ENCODE assay signal across 8 cellular contexts in the genomic region with DNA sequence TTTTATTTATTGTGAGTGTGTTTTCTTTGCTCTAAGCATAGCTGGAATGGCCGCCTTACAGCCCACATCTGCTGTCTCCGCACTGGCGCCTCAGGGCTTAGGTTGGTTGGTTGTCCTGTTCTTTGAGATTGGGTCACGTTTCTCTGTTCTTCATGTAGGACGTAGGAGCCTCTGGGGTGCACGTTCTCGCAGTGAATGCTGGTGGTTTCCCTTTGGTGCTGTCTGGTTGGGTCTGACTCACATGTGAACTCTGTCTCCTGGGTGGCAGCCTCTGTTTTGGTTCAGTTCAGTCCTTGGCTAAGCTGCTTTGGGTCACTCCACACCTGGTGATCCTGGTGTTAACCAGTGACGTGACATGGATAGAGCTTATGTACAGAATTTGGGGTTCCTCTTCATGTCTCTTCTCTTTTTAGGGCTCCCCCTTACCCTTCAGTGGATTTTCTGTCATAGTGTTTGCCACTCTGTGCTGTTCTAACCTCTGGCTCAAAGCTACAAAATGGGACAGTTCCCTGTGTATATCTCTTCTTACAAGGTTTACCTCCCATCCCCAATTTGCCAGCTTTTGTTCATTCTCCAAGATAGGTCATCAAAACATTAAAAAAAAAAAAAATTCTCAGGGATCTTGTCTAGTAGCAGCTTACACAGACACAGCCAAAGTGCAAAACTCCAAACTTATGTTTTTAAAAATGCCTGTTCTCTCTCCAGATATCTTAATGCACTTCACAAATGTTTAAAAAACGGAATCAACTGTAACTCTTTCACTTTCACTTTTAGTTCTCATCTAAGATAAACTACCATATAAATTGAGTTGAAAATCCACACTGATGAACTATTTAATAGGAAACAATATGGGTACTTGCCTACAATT. TPM values are rescaled to one million over a fixed set of nuclear protein-coding genes. Genes with fewer than 3 reads are reported as not detected.
DNase-seq lines count a peak whose midpoint lies in the region; ATAC-seq and TF ChIP-seq lines count a peak whose summit lies in the region.

No MANE protein-coding gene starts in this region.

- H3K4me1 Mint-ChIP-seq in glutamatergic neuron (ENCODE audit: low read depth, unreplicated experiment) (no peaks in the 10 kb centered on the region), neural progenitor cell (no peaks in the 10 kb centered on the region)

- no peak for TF ChIP-seq POLR2A in sigmoid colon (IDR thresholded peaks at IDR 0.05)

- H3K4me2 ChIP-seq in neural progenitor cell, result no peak overlapping the region

- no peaks in the 10 kb centered on the region for H3K79me2 ChIP-seq in neural progenitor cell (ENCODE audit: low read depth)

- TF ChIP-seq EP300 in sigmoid colon (IDR thresholded peaks at IDR 0.05), result no peak

- intact Hi-C loops in sigmoid colon (cut with DNase I), result no loop called here

- H3K4me3 Mint-ChIP-seq in glutamatergic neuron (ENCODE audit: unreplicated experiment), result no peak overlapping the region
- no peak overlapping the region for H3K4me3 Mint-ChIP-seq in neural progenitor cell

- no peaks in the 10 kb centered on the region for H3K36me3 ChIP-seq in effector memory CD4-positive, alpha-beta T cell (ENCODE audit: control insufficient read depth, insufficient read depth, low read length)
- no peaks in the 10 kb centered on the region for H3K36me3 ChIP-seq in sigmoid colon
- H3K36me3 ChIP-seq in neural progenitor cell, result no peaks in the 10 kb centered on the region

- no peaks in the 10 kb centered on the region for H3K27me3 ChIP-seq in effector memory CD4-positive, alpha-beta T cell (replicated peaks; ENCODE audit: control insufficient read depth, insufficient read depth, low read length, poor library complexity, severe bottlenecking)
- H3K27me3 ChIP-seq in sigmoid colon, result no peaks in the 10 kb centered on the region
- no peaks in the 10 kb centered on the region for H3K27me3 ChIP-seq in neural progenitor cell

- no peaks in the 10 kb centered on the region for H3K36me3 Mint-ChIP-seq in glutamatergic neuron (ENCODE audit: unreplicated experiment)
- H3K36me3 Mint-ChIP-seq in neural progenitor cell, result no peaks in the 10 kb centered on the region

- no peaks in the 10 kb centered on the region for H3F3A ChIP-seq in neural progenitor cell (ENCODE audit: low read depth)

- no peaks in the 10 kb centered on the region for H4K20me1 ChIP-seq in neural progenitor cell (ENCODE audit: low read depth)

- no peak overlapping the region for H2AFZ ChIP-seq in neural progenitor cell (replicated peaks)

- H3K9me3 Mint-ChIP-seq in glutamatergic neuron (ENCODE audit: unreplicated experiment), result peaks cover 5% of the 10 kb centered on the region
- H3K9me3 Mint-ChIP-seq in neural progenitor cell, result peaks cover 3% of the 10 kb centered on the region

- H3K27ac Mint-ChIP-seq in glutamatergic neuron (ENCODE audit: unreplicated experiment), result no peak overlapping the region
- no peak overlapping the region for H3K27ac Mint-ChIP-seq in neural progenitor cell

- H3K9ac ChIP-seq in neural progenitor cell, result no peak overlapping the region

- 52 to 74% methylated on average over 9 of the region's 9 CpGs for WGBS in sigmoid colon, 2 donors

- TF ChIP-seq CTCF in sigmoid colon (IDR thresholded peaks at IDR 0.05) (no peak), glutamatergic neuron (IDR thresholded peaks at IDR 0.05; ENCODE audit: partially characterized antibody, unreplicated experiment) (no peak), neural progenitor cell (IDR thresholded peaks at IDR 0.05) (no peak)

- peak; percentile 59 for DNase-seq in activated CD4-positive, alpha-beta T cell treated with anti-CD3 and anti-CD28 coated beads for 1 hour
- DNase-seq in effector memory CD4-positive, alpha-beta T cell, result peak; percentile 52 to 65 (median 63)
- DNase-seq in sigmoid colon (peak; percentile 60), glutamatergic neuron (no peak), neural progenitor cell (ENCODE audit: low spot score) (no peak), Ammon's horn (ENCODE audit: low spot score) (no peak)

- H3K27me3 Mint-ChIP-seq in glutamatergic neuron (ENCODE audit: unreplicated experiment) (peaks cover 5% of the 10 kb centered on the region), neural progenitor cell (ENCODE audit: insufficient read depth, low read depth) (peaks cover 5% of the 10 kb centered on the region)

- peak; percentile 97 for ATAC-seq in GM19035 (IDR thresholded peaks at IDR 0.05; ENCODE audit: unreplicated experiment)
- ATAC-seq in HG03159 (IDR thresholded peaks at IDR 0.05; ENCODE audit: unreplicated experiment), result peak; percentile 94

- peak overlapping the region; percentile 18 for H3K4me3 ChIP-seq in effector memory CD4-positive, alpha-beta T cell (ENCODE audit: insufficient read depth, low read depth, low read length, poor library complexity, severe bottlenecking)
- H3K4me3 ChIP-seq in sigmoid colon (peak overlapping the region in 3 of 4 donors; percentile 8 to 30 (median 21)), neural progenitor cell (no peak overlapping the region)

- H3K4me1 ChIP-seq in effector memory CD4-positive, alpha-beta T cell (ENCODE audit: control insufficient read depth, insufficient read depth, low read length, poor library complexity, severe bottlenecking), result peaks cover 5% of the 10 kb centered on the region
- H3K4me1 ChIP-seq in sigmoid colon, result peaks cover 0 to 6% (median under 1%) of the 10 kb centered on the region in 4 donors
- no peaks in the 10 kb centered on the region for H3K4me1 ChIP-seq in neural progenitor cell

- H3K27ac ChIP-seq in effector memory CD4-positive, alpha-beta T cell (ENCODE audit: insufficient read depth, low read length, poor library complexity, severe bottlenecking), result peak overlapping the region; percentile 66
- H3K27ac ChIP-seq in sigmoid colon, result peak overlapping the region in 2 of 4 donors; percentile 6 to 7
- H3K27ac ChIP-seq in neural progenitor cell, result no peak overlapping the region

- no peaks in the 10 kb centered on the region for H3K9me3 ChIP-seq in effector memory CD4-positive, alpha-beta T cell (ENCODE audit: control insufficient read depth, low read length)
- no peaks in the 10 kb centered on the region for H3K9me3 ChIP-seq in sigmoid colon
- H3K9me3 ChIP-seq in neural progenitor cell (ENCODE audit: low read depth), result no peaks in the 10 kb centered on the region

RNA-seq across cellular contexts. Expression of a gene that starts 12.8 kb away (rescaled TPM):
- total RNA-seq in sigmoid colon (10 to 100 TPM; 20.6 to 24.3 (median 22.3) TPM), glutamatergic neuron (ENCODE audit: unreplicated experiment) (113 TPM), neural progenitor cell (ENCODE audit: low replicate concordance) (76.5 and 108 TPM in 2 replicates)
- polyA plus RNA-seq in sigmoid colon, result 10 to 100 TPM in 1 of 3 donors, 1 to 10 TPM in 2; 4.2 to 35.1 (median 7.8) TPM

Comparison
In these comparisons a context has a peak if more than half of its experiments do, and no peak if none do; other contexts are left out.
1. DNase-seq: peak in activated CD4-positive, alpha-beta T cell treated with anti-CD3 and anti-CD28 coated beads for 1 hour (single experiment), effector memory CD4-positive, alpha-beta T cell (3 of 3) and sigmoid colon (single experiment); none in glutamatergic neuron (single experiment), neural progenitor cell (single experiment) and Ammon's horn (single experiment).